ENCODE assay signal across 8 cellular contexts in genomic region chr13:114113395-114113794, GRCh38. TPM values are rescaled to one million over a fixed set of nuclear protein-coding genes. Genes with fewer than 3 reads are reported as not detected.
DNase-seq lines count a peak whose midpoint lies in the region; ATAC-seq and TF ChIP-seq lines count a peak whose summit lies in the region.
"Not testable (repeated sequence)": the region's sequence is repeated elsewhere in the genome, so short reads cannot be mapped to it uniquely, and the experiment has no call there.

No MANE protein-coding gene starts in this region.

- H3K4ac ChIP-seq in mesendoderm (ENCODE audit: low read depth, low read length), result not testable (repeated sequence)

- H2BK120ac ChIP-seq in mesendoderm (ENCODE audit: low read depth, low read length), result not testable (repeated sequence)

- H3K9me3 Mint-ChIP-seq in CD4-positive, alpha-beta memory T cell, result peaks cover 0 to 18% (median 0%) of the 10 kb centered on the region in 8 donors
- not testable (repeated sequence) for H3K9me3 Mint-ChIP-seq in activated CD8-positive, alpha-beta T cell treated with anti-CD3 and anti-CD28 coated beads for 36 hours; activated naive CD8-positive, alpha-beta T cell treated with anti-CD3 and anti-CD28 coated beads, Interleukin-2, amount 10 ng/mL, durations not matched to agents 7 days and 5 days

- H3K27ac ChIP-seq in CD4-positive, alpha-beta memory T cell (ENCODE audit: low read depth, low read length); RWPE2 (ENCODE audit: poor library complexity, severe bottlenecking); mesendoderm (ENCODE audit: low read depth, low read length): not testable (repeated sequence)
- H3K27ac ChIP-seq in fibroblast of lung (ENCODE audit: insufficient read depth, low read length), result peak overlapping the region; percentile 89
- peak overlapping the region in 3 of 5 donors; percentile 60 to 82 (median 64) for H3K27ac ChIP-seq in stomach

- not testable (repeated sequence) for ATAC-seq in RWPE2 (ENCODE audit: low read depth); activated CD8-positive, alpha-beta T cell treated with anti-CD3 and anti-CD28 coated beads for 36 hours; activated naive CD8-positive, alpha-beta T cell treated with anti-CD3 and anti-CD28 coated beads, Interleukin-2, amount 10 ng/mL, durations not matched to agents 7 days and 5 days (ENCODE audit: low read depth)

- TF ChIP-seq EP300 in stomach (IDR thresholded peaks at IDR 0.05), result not testable (repeated sequence)

- not testable (repeated sequence) for H3K23ac ChIP-seq in mesendoderm (ENCODE audit: low read length)

- not testable (repeated sequence) for H3K4me3 ChIP-seq in CD4-positive, alpha-beta memory T cell (ENCODE audit: low read length in 2 of 2); RWPE2 (ENCODE audit: severe bottlenecking); fibroblast of lung (replicated peaks in 1 of 4; ENCODE audit: control extremely low read depth in 1 of 4, insufficient read depth in 1 of 4, low read depth in 3 of 4, low read length in 4 of 4); mesendoderm (ENCODE audit: low read length); stomach

- H3K4me1 Mint-ChIP-seq in CD4-positive, alpha-beta memory T cell, result peaks cover 56 to 88% (median 72%) of the 10 kb centered on the region in 4 donors
- H3K4me1 Mint-ChIP-seq in activated CD8-positive, alpha-beta T cell treated with anti-CD3 and anti-CD28 coated beads for 36 hours (ENCODE audit: low read depth), result peaks cover 78% of the 10 kb centered on the region
- H3K4me1 Mint-ChIP-seq in activated naive CD8-positive, alpha-beta T cell treated with anti-CD3 and anti-CD28 coated beads, Interleukin-2, amount 10 ng/mL, durations not matched to agents 7 days and 5 days, result peaks cover 46% of the 10 kb centered on the region

- not testable (repeated sequence) for TF ChIP-seq CTCF in RWPE2 (IDR thresholded peaks at IDR 0.05; ENCODE audit: poor library complexity, severe bottlenecking); activated CD8-positive, alpha-beta T cell treated with anti-CD3 and anti-CD28 coated beads for 36 hours (IDR thresholded peaks at IDR 0.05); fibroblast of lung (conservative IDR thresholded peaks at IDR 0.05 in 1 of 2, IDR thresholded peaks at IDR 0.05 in 1 of 2; ENCODE audit: low read depth in 1 of 2, low read length in 2 of 2); stomach (IDR thresholded peaks at IDR 0.05)

- H3K27me3 ChIP-seq in CD4-positive, alpha-beta memory T cell (ENCODE audit: insufficient read depth, low read length); RWPE2 (ENCODE audit: insufficient read depth, poor library complexity, severe bottlenecking); fibroblast of lung (ENCODE audit: control insufficient read depth, insufficient read depth, low read length); mesendoderm (ENCODE audit: insufficient read depth, low read length, poor library complexity); stomach: not testable (repeated sequence)

- peaks cover 36 to 65% of the 10 kb centered on the region in 2 donors for H3K36me3 Mint-ChIP-seq in CD4-positive, alpha-beta memory T cell
- H3K36me3 Mint-ChIP-seq in activated CD8-positive, alpha-beta T cell treated with anti-CD3 and anti-CD28 coated beads for 36 hours (ENCODE audit: low read depth), result peaks cover 30% of the 10 kb centered on the region
- peaks cover 10% of the 10 kb centered on the region for H3K36me3 Mint-ChIP-seq in activated naive CD8-positive, alpha-beta T cell treated with anti-CD3 and anti-CD28 coated beads, Interleukin-2, amount 10 ng/mL, durations not matched to agents 7 days and 5 days

- H3K27me3 Mint-ChIP-seq in CD4-positive, alpha-beta memory T cell; activated CD8-positive, alpha-beta T cell treated with anti-CD3 and anti-CD28 coated beads for 36 hours; activated naive CD8-positive, alpha-beta T cell treated with anti-CD3 and anti-CD28 coated beads, Interleukin-2, amount 10 ng/mL, durations not matched to agents 7 days and 5 days: not testable (repeated sequence)

- not testable (repeated sequence) for H4K5ac ChIP-seq in mesendoderm (ENCODE audit: low read length)

- peak overlapping the region; percentile 42 for H3K56ac ChIP-seq in mesendoderm (ENCODE audit: low read length)

- H4K20me1 ChIP-seq in fibroblast of lung (ENCODE audit: control insufficient read depth, extremely low read depth, insufficient read depth, low read length), result not testable (repeated sequence)

- POLR2A ChIA-PET in CD4-positive, alpha-beta memory T cell (lab: Charles Lee; ENCODE audit: partially characterized antibody), result interaction anchor here (1.1 to 7.8 kb wide), 5 partner anchors 15 to 46 kb away, joined by 3 to 113 read pairs (median 39); partner anchors contain the start of gene RASA3
- POLR2A ChIA-PET in activated CD8-positive, alpha-beta T cell treated with anti-CD3 and anti-CD28 coated beads for 36 hours (lab: Charles Lee), result interaction anchor here (1.7 to 8.9 kb wide), 3 partner anchors 13 to 48 kb away, joined by 6 to 99 read pairs (median 12); partner anchors contain the start of gene RASA3
- POLR2A ChIA-PET in activated naive CD8-positive, alpha-beta T cell treated with anti-CD3 and anti-CD28 coated beads, Interleukin-2, amount 10 ng/mL, durations not matched to agents 7 days and 5 days (lab: Charles Lee), result interaction anchor here (1.7 kb wide), 1 partner anchor 27 kb away, joined by 6 read pairs; no protein-coding TSS in a partner anchor

- H3K4me2 ChIP-seq in fibroblast of lung (ENCODE audit: extremely low read depth, insufficient read depth, low read length); mesendoderm (ENCODE audit: low read length): not testable (repeated sequence)

- H3K4me1 ChIP-seq in CD4-positive, alpha-beta memory T cell (ENCODE audit: insufficient read depth, low read length), result peaks cover 88% of the 10 kb centered on the region
- H3K4me1 ChIP-seq in RWPE2 (ENCODE audit: insufficient read depth, poor library complexity, severe bottlenecking), result peaks cover 16% of the 10 kb centered on the region
- peaks cover 67% of the 10 kb centered on the region for H3K4me1 ChIP-seq in fibroblast of lung (ENCODE audit: control insufficient read depth, extremely low read depth, insufficient read depth, low read length)
- peaks cover 13% of the 10 kb centered on the region for H3K4me1 ChIP-seq in mesendoderm (ENCODE audit: control insufficient read depth, low read depth, low read length)
- peaks cover 10 to 56% (median 46%) of the 10 kb centered on the region in 4 donors for H3K4me1 ChIP-seq in stomach

- CTCF ChIA-PET in CD4-positive, alpha-beta memory T cell (lab: Charles Lee; ENCODE audit: partially characterized antibody), result interaction anchor here (1.4 kb wide), 1 partner anchor 113 kb away, joined by 3 read pairs; no protein-coding TSS in a partner anchor
- CTCF ChIA-PET in activated CD8-positive, alpha-beta T cell treated with anti-CD3 and anti-CD28 coated beads for 36 hours (lab: Charles Lee), result interaction anchor here (0.8 to 1.7 kb wide), 3 partner anchors 15 to 113 kb away, joined by 3 to 5 read pairs (median 3); no protein-coding TSS in a partner anchor

- H2AFZ ChIP-seq in fibroblast of lung (ENCODE audit: low read length), result not testable (repeated sequence)

- DNase-seq in CD4-positive, alpha-beta memory T cell, result peak in 1 of 5 donors; percentile 16
- DNase-seq in RWPE2 (ENCODE audit: low spot score) (peak; percentile 6), posterior vena cava (ENCODE audit: low spot score) (peak; percentile 32)
- not testable (repeated sequence) for DNase-seq in activated CD8-positive, alpha-beta T cell treated with anti-CD3 and anti-CD28 coated beads for 36 hours; fibroblast of lung (ENCODE audit: low read depth in 2 of 2); mesendoderm; stomach
- DNase-seq in activated naive CD8-positive, alpha-beta T cell treated with anti-CD3 and anti-CD28 coated beads, Interleukin-2, amount 10 ng/mL, durations not matched to agents 7 days and 5 days, result peak; percentile 19

- no CpG with 5 or more reads among the region's 21 CpGs for WGBS in mesendoderm (ENCODE audit: extremely low coverage, insufficient coverage, low lambda C conversion rate)
- 87 to 98% (median 94%) methylated on average over 4 to 15 of the region's 21 CpGs for WGBS in stomach, 5 donors

- peak overlapping the region in 5 of 8 donors; percentile 28 to 73 (median 70) for H3K4me3 Mint-ChIP-seq in CD4-positive, alpha-beta memory T cell
- H3K4me3 Mint-ChIP-seq in activated CD8-positive, alpha-beta T cell treated with anti-CD3 and anti-CD28 coated beads for 36 hours; activated naive CD8-positive, alpha-beta T cell treated with anti-CD3 and anti-CD28 coated beads, Interleukin-2, amount 10 ng/mL, durations not matched to agents 7 days and 5 days: not testable (repeated sequence)

- TF ChIP-seq POLR2A in stomach (IDR thresholded peaks at IDR 0.05), result not testable (repeated sequence)

- H3K79me2 ChIP-seq in fibroblast of lung (ENCODE audit: control insufficient read depth, insufficient read depth, low read length), result peaks cover 87% of the 10 kb centered on the region
- peaks cover 21% of the 10 kb centered on the region for H3K79me2 ChIP-seq in mesendoderm (ENCODE audit: control insufficient read depth, insufficient read depth, low read length)

- H3K36me3 ChIP-seq in CD4-positive, alpha-beta memory T cell (ENCODE audit: insufficient read depth, low read length), result peaks cover 45% of the 10 kb centered on the region
- H3K36me3 ChIP-seq in RWPE2 (ENCODE audit: low read depth); mesendoderm (ENCODE audit: control insufficient read depth, insufficient read depth, low read length); stomach: not testable (repeated sequence)
- peaks cover 11% of the 10 kb centered on the region for H3K36me3 ChIP-seq in fibroblast of lung (ENCODE audit: control insufficient read depth, insufficient read depth, low read length)

- not testable (repeated sequence) for H2BK15ac ChIP-seq in mesendoderm (replicated peaks; ENCODE audit: low read depth)

- H2AK5ac ChIP-seq in mesendoderm (ENCODE audit: low read length), result not testable (repeated sequence)

- not testable (repeated sequence) for H3K9ac ChIP-seq in fibroblast of lung (ENCODE audit: insufficient read depth, low read length); mesendoderm (ENCODE audit: low read length)

- peaks cover 29% of the 10 kb centered on the region for H3K79me1 ChIP-seq in mesendoderm (ENCODE audit: low read length)

- H2BK5ac ChIP-seq in mesendoderm (ENCODE audit: low read length), result not testable (repeated sequence)

- H3K9me3 ChIP-seq in CD4-positive, alpha-beta memory T cell (ENCODE audit: control insufficient read depth in 1 of 2, low read length in 2 of 2); RWPE2 (ENCODE audit: severe bottlenecking); fibroblast of lung (ENCODE audit: control insufficient read depth, insufficient read depth, low read depth, low read length); stomach: not testable (repeated sequence)

- H4K8ac ChIP-seq in mesendoderm (ENCODE audit: low read depth, low read length), result not testable (repeated sequence)

- intact Hi-C loops in CD4-positive, alpha-beta memory T cell (cut with micrococcal nuclease), result loop anchor here (5.0 to 10.0 kb wide), 3 partner anchors 34 to 139 kb away; partner anchors contain the start of gene C13orf46
- intact Hi-C loops in activated CD8-positive, alpha-beta T cell treated with anti-CD3 and anti-CD28 coated beads for 36 hours (cut with micrococcal nuclease); posterior vena cava (cut with DNase I); stomach (cut with DNase I; ENCODE audit: low total_unique reads): not testable (repeated sequence)

- H3K27ac Mint-ChIP-seq in CD4-positive, alpha-beta memory T cell, result peak overlapping the region in 6 of 7 donors; percentile 74 to 93 (median 82)
- peak overlapping the region; percentile 55 for H3K27ac Mint-ChIP-seq in activated CD8-positive, alpha-beta T cell treated with anti-CD3 and anti-CD28 coated beads for 36 hours
- H3K27ac Mint-ChIP-seq in activated naive CD8-positive, alpha-beta T cell treated with anti-CD3 and anti-CD28 coated beads, Interleukin-2, amount 10 ng/mL, durations not matched to agents 7 days and 5 days, result not testable (repeated sequence)

- H3K18ac ChIP-seq in mesendoderm (ENCODE audit: low read length), result not testable (repeated sequence)

RNA-seq across cellular contexts. Expression of gene RASA3, which starts 19.0 kb away (rescaled TPM):
- 100 to 1,000 TPM; 171 to 174 TPM for total RNA-seq in CD4-positive, alpha-beta memory T cell
- 100 to 1,000 TPM in 1 of 2 donors, 10 to 100 TPM in 1; 65.5 to 141 TPM for polyA plus RNA-seq in CD4-positive, alpha-beta memory T cell
- 10 to 100 TPM; 28.9 to 32.3 TPM for total RNA-seq in activated CD8-positive, alpha-beta T cell treated with anti-CD3 and anti-CD28 coated beads for 36 hours
- 10 to 100 TPM; 65.6 to 73.9 TPM for total RNA-seq in activated naive CD8-positive, alpha-beta T cell treated with anti-CD3 and anti-CD28 coated beads, Interleukin-2, amount 10 ng/mL, durations not matched to agents 7 days and 5 days
- total RNA-seq in fibroblast of lung, result 21.6 and 26.6 TPM in 2 replicates
- polyA plus RNA-seq in fibroblast of lung, result 31.1 and 34.1 TPM in 2 replicates
- polyA plus RNA-seq in fibroblast of lung (2012), result 32.0 and 32.4 TPM in 2 replicates
- 20.1 and 29.0 TPM in 2 replicates for polyA minus RNA-seq in fibroblast of lung (ENCODE audit: low replicate concordance)
- 11.0 TPM for polyA plus RNA-seq in mesendoderm (2013, experiment 1 of 2)
- 11.3 TPM for polyA plus RNA-seq in mesendoderm (2013, experiment 2 of 2)
- 10 to 100 TPM; 28.8 to 30.1 TPM for total RNA-seq in posterior vena cava
- total RNA-seq in stomach, result 10 to 100 TPM in 1 of 5 donors, 1 to 10 TPM in 4; 3.8 to 22.3 (median 6.4) TPM
- polyA plus RNA-seq in stomach, result 10 to 100 TPM in 2 of 3 donors, 1 to 10 TPM in 1; 3.7 to 11.8 (median 10.9) TPM
